In genomic region chr16:78127130-78127529, GRCh38 we compare ENCODE assay signal across 16 cellular contexts. TPM values are rescaled to one million over a fixed set of nuclear protein-coding genes. Genes with fewer than 3 reads are reported as not detected.
A peak's percentile ranks its signal among the peaks of the same experiment; 100 is the strongest.
DNase-seq lines count a peak whose midpoint lies in the region; ATAC-seq, FAIRE-seq and TF ChIP-seq lines count a peak whose summit lies in the region.
"Had no signal": no experiment of that assay in that cellular context is flagged by ENCODE, and none has a peak within 500 bp of the region (broad histone marks: within the 10 kb centered on the region; RNA-seq: fewer than 3 reads in every experiment).

No MANE protein-coding gene starts in this region.

- ATAC-seq in GM21528 (IDR thresholded peaks at IDR 0.05; ENCODE audit: low FRiP score, unreplicated experiment), result no peak
- no peak for ATAC-seq in HG02840 (IDR thresholded peaks at IDR 0.05; ENCODE audit: low FRiP score, unreplicated experiment)
- ATAC-seq: stimulated activated naive CD8-positive, alpha-beta T cell treated with anti-CD3 and anti-CD28 coated beads, Interleukin-15, Interleukin-2, amounts not matched to agents 100 U/mL and 50 U/mL, for 24 hours had no signal

- H4K20me1 ChIP-seq in osteoblast (ENCODE audit: insufficient read depth, low read length), result no peaks in the 10 kb centered on the region

- H3K36me3 ChIP-seq in BJ (ENCODE audit: control insufficient read depth, insufficient read depth, low read length), result no peaks in the 10 kb centered on the region
- no peaks in the 10 kb centered on the region for H3K36me3 ChIP-seq in osteoblast (ENCODE audit: insufficient read depth, low read length)
- H3K36me3 ChIP-seq: SJSA1 had no signal

- intact Hi-C loops in posterior vena cava (cut with DNase I), result loop anchor here in 1 of 2 donors (2.0 kb wide), 1 partner anchor 100 kb away; no protein-coding TSS in a partner anchor

- peak overlapping the region; percentile 73 for H3K4me2 ChIP-seq in osteoblast (ENCODE audit: insufficient read depth, low read length)

- peak overlapping the region; percentile 62 for H2AFZ ChIP-seq in osteoblast (ENCODE audit: low read length)

- peak; percentile 12 for FAIRE-seq in endometrium (lab: Jason Lieb, UNC)

- DNase-seq in BJ (ENCODE audit: low read depth), result peak; percentile 35
- peak; percentile 3 for DNase-seq in HT1080 (ENCODE audit: low read depth)
- peak; percentile 34 for DNase-seq in osteoblast (ENCODE audit: insufficient read length, low spot score, missing footprints)
- DNase-seq in posterior vena cava (ENCODE audit: low spot score), result no peak
- no peak for DNase-seq in pons (ENCODE audit: low spot score)
- DNase-seq: activated naive CD8-positive, alpha-beta T cell treated with anti-CD3 and anti-CD28 coated beads, Interleukin-2, amount 10 ng/mL, durations not matched to agents 7 days and 5 days; effector CD8-positive, alpha-beta T cell; hypothalamus; NCI-H774; occipital lobe; stimulated activated CD4-positive, alpha-beta T cell treated with anti-CD3 and anti-CD28 coated beads, Interleukin-4, amount 100 ng/mL, for 1 hour; stimulated activated naive CD8-positive, alpha-beta T cell treated with anti-CD3 and anti-CD28 coated beads, Interleukin-15, Interleukin-2, amounts not matched to agents 100 U/mL and 50 U/mL, for 24 hours had no signal

- CTCF ChIA-PET in BJ (lab: Yijun Ruan, JAX), result no interaction called here

- H3K4me1 ChIP-seq in osteoblast (ENCODE audit: insufficient read depth, low read length), result peaks cover 7% of the 10 kb centered on the region

- no peaks in the 10 kb centered on the region for H3K27me3 ChIP-seq in BJ (ENCODE audit: control insufficient read depth, insufficient read depth, low read length)
- H3K27me3 ChIP-seq in osteoblast (ENCODE audit: insufficient read depth, low read length), result peaks cover 3% of the 10 kb centered on the region
- H3K27me3 ChIP-seq: SJSA1 had no signal

- no peak overlapping the region for H3K27ac ChIP-seq in osteoblast (ENCODE audit: low read depth, low read length)
- H3K27ac ChIP-seq: SJSA1 had no signal

- no peaks in the 10 kb centered on the region for H3K79me2 ChIP-seq in osteoblast (ENCODE audit: insufficient read depth, low read length)

- TF ChIP-seq CTCF in BJ (IDR thresholded peaks at IDR 0.05; ENCODE audit: insufficient read depth, low read depth, low read length) (no peak), osteoblast (IDR thresholded peaks at IDR 0.05; ENCODE audit: extremely low read depth, low read depth, low read length) (no peak)

- no peaks in the 10 kb centered on the region for H3K9me3 ChIP-seq in osteoblast (ENCODE audit: low read depth, low read length)
- H3K9me3 ChIP-seq: SJSA1 had no signal

- POLR2A ChIA-PET in BJ (lab: Charles Lee), result no interaction called here

- H3K4me3 ChIP-seq in BJ (ENCODE audit: low read depth, low read length) (no peak overlapping the region), osteoblast (ENCODE audit: insufficient read depth, low read length) (peak overlapping the region; percentile 25)
- H3K4me3 ChIP-seq: SJSA1 had no signal

RNA-seq across cellular contexts. Expression of gene WWOX, which starts 27.7 kb away (rescaled TPM):
- 3.1 and 3.8 TPM in 2 replicates for polyA plus RNA-seq in BJ (2011; rRNA removed)
- polyA minus RNA-seq in BJ (2011; rRNA and poly(A)+ RNA removed), result 2.4 and 4.8 TPM in 2 replicates
- 10.8 and 18.0 TPM in 2 replicates for total RNA-seq in HT1080 (2014; rRNA removed; shearing (Covaris generic))
- polyA plus RNA-seq in HT1080 (2015; cell fraction: cytosol; rRNA removed), result 7.5 and 7.7 TPM in 2 replicates
- polyA plus RNA-seq in HT1080 (2015; cell fraction: nucleus; rRNA removed), result 4.3 and 6.2 TPM in 2 replicates
- total RNA-seq in osteoblast, result 23.3 and 23.9 TPM in 2 replicates
- total RNA-seq in posterior vena cava, result 10 to 100 TPM; 12.5 to 16.9 TPM

Comparison
In these comparisons a context has a peak if more than half of its experiments do, and no peak if none do; other contexts are left out.
1. DNase-seq: peak in BJ (single experiment), HT1080 (single experiment) and osteoblast (single experiment); none in posterior vena cava (single experiment) and pons (single experiment).